Comparison of ENCODE assay signal across 21 cellular contexts in the genomic region with DNA sequence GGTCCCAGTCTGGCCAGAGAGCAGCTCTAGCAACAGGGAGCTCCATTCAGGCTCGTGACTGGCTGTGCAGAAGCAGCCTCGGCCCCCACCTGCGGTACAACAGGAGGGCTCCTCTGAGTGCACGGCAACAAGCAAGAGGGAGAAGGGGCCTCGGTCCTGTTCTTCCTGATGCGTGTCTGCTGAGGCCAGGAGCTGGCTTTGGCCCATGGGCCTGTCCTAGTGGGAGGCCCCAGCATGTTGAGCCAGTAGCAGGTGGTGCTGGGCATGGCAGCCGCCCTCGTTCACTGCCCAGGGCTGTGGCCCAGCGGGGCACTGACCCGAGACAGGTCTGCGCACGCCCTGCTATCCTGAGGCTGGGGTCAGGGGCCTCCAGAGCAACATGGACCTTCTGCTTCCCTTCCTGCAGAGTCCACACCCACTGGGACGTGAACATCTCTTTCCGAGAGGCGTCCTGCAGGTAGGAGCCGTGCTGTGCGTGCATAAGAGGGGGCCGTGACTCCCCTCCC. TPM values are rescaled to one million over a fixed set of nuclear protein-coding genes. Genes with fewer than 3 reads are reported as not detected.
"Had no signal": no experiment of that assay in that cellular context is flagged by ENCODE, and none has a peak within 500 bp of the region (broad histone marks: within the 10 kb centered on the region; RNA-seq: fewer than 3 reads in every experiment).

No MANE protein-coding gene starts in this region.

- DNase-seq: activated CD4-positive, alpha-beta T cell treated with anti-CD3 and anti-CD28 coated beads for 48 hours; activated CD4-positive, alpha-beta T cell treated with anti-CD3 and anti-CD28 coated beads, Interleukin-2, amount 50 U/mL, for 4 hours; activated CD4-positive, CD25-positive, alpha-beta regulatory T cell treated with anti-CD3 and anti-CD28 coated beads, Interleukin-2, amount 50 U/mL, for 72 hours; activated CD8-positive, alpha-beta memory T cell treated with anti-CD3 and anti-CD28 coated beads, Interleukin-2, amount 50 U/mL, for 48 hours; activated CD8-positive, alpha-beta T cell treated with anti-CD3 and anti-CD28 coated beads, Interleukin-2, amount 10 ng/mL, durations not matched to agents 7 days and 5 days; activated naive CD4-positive, alpha-beta T cell treated with anti-CD3 and anti-CD28 coated beads, Interleukin-2, amount 50 U/mL, for 16 hours; activated naive CD8-positive, alpha-beta T cell treated with anti-CD3 and anti-CD28 coated beads, Interleukin-2, amount 10 ng/mL, durations not matched to agents 7 days and 5 days; activated T-cell treated with anti-CD3 and anti-CD28 coated beads, Interleukin-2, amount 50 U/mL, for 1 hour; adrenal gland; aorta; caudate nucleus; MM.1S; NCI-H1105; NCI-H1694 treated with DMSO at 0.1 percent for 48 hours; NCI-H2029 treated with DMSO at 0.1 percent for 48 hours; NCI-H510A treated with DMSO at 0.1 percent for 48 hours; PC-3; SHP77 treated with DMSO at 0.1 percent for 48 hours had no signal

- H3K9me3 ChIP-seq: adrenal gland, breast epithelium had no signal

- ATAC-seq: activated CD8-positive, alpha-beta T cell treated with anti-CD3 and anti-CD28 coated beads, Interleukin-2, amount 10 ng/mL, durations not matched to agents 7 days and 5 days; PC-3; WTC11 had no signal

- H3K4me3 ChIP-seq: adrenal gland, breast epithelium had no signal

- H3K36me3 ChIP-seq: adrenal gland, breast epithelium had no signal

- H3K27ac ChIP-seq: adrenal gland, breast epithelium had no signal

RNA-seq across cellular contexts. Expression of gene SAMD11, which starts 7.0 kb away (rescaled TPM):
- total RNA-seq: activated CD8-positive, alpha-beta T cell treated with anti-CD3 and anti-CD28 coated beads, Interleukin-2, amount 10 ng/mL, durations not matched to agents 7 days and 5 days; SK-MEL-5 had no signal

RNA-seq across cellular contexts. Expression of gene PERM1, which starts 51.2 kb away (rescaled TPM):
- total RNA-seq: activated CD8-positive, alpha-beta T cell treated with anti-CD3 and anti-CD28 coated beads, Interleukin-2, amount 10 ng/mL, durations not matched to agents 7 days and 5 days; activated naive CD8-positive, alpha-beta T cell treated with anti-CD3 and anti-CD28 coated beads, Interleukin-2, amount 10 ng/mL, durations not matched to agents 7 days and 5 days; WTC11 had no signal
